In the genomic region with DNA sequence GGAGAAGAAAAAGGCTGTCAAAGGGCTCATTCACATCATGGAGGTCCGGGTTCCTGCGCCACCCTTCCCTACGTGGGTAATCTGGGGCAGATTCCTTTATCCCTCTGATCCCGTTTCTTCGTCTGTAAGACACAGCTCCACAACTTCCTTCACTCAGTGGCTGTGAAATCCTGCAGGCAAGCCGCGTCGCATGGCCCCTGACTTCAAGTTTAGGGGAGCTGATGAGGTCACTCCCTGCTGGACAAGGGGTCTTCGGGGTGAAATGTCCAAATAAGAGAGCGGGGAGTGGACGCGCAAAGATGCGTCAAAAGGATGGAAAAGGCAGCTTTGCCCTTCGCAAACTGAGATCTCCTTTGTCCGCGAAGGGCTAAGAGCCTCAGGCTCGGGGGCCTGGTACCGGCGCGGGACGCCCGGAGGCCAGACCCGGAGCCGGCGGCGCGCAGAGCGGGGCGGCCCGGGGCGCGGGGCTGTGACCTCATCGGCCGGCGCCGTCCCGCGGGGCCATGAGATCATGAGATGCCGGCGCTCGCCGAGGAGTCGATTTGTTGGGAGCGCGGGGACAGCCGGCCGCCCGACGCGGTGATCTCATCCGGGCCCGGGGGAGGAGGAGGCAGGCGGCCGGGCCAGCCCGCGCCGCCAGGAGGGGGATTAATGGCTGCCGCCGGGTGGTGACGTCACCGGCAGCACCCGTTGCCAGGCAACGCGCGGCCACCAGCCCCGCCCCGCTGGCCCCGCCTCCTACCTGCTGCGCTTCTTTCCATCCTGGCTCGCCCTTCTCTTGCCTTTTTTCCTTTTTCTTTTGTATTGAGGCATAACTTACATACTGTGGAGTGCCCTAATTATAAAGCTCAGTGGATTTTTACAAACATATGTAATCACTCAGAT, we compare ENCODE assay signal across 8 cellular contexts.
DNase-seq lines count a peak whose midpoint lies in the region; ATAC-seq and TF ChIP-seq lines count a peak whose summit lies in the region.

No MANE protein-coding gene starts in this region.

- peak overlapping the region; percentile 72 for H3K4me3 ChIP-seq in kidney epithelial cell (ENCODE audit: low read depth, low read length)

- H3K27me3 ChIP-seq in kidney epithelial cell (ENCODE audit: control insufficient read depth, insufficient read depth, low read length): no peaks in the 10 kb centered on the region

- ATAC-seq in GM19023 (IDR thresholded peaks at IDR 0.05; ENCODE audit: unreplicated experiment): peak; percentile 90
- ATAC-seq in HG03196 (IDR thresholded peaks at IDR 0.05; ENCODE audit: unreplicated experiment): peak; percentile 79

- peak; percentile 83 for DNase-seq in AG09319 (ENCODE audit: extremely low read depth, low read depth)
- peak; percentile 89 for DNase-seq in NCI-H345 (lab: John Stamatoyannopoulos, UW)
- DNase-seq in activated CD4-positive, CD25-positive, alpha-beta regulatory T cell treated with anti-CD3 and anti-CD28 coated beads, Interleukin-2, amount 50 U/mL, for 72 hours: peak; percentile 93
- DNase-seq in cerebellar nuclear complex (lab: John Stamatoyannopoulos, UW): peak; percentile 55 to 58
- peak; percentile 65 for DNase-seq in kidney epithelial cell (ENCODE audit: low read depth)
- DNase-seq in stimulated activated CD4-positive, alpha-beta T cell treated with anti-CD3 and anti-CD28 coated beads, Interleukin-15, amount 100 ng/mL, for 24 hours: peak; percentile 92

- no peak for TF ChIP-seq CTCF in AG09319 (IDR thresholded peaks at IDR 0.05; ENCODE audit: low read depth, low read length)
- TF ChIP-seq CTCF in kidney epithelial cell (IDR thresholded peaks at IDR 0.05; ENCODE audit: insufficient read depth, low read length, poor library complexity, severe bottlenecking): no peak

- H3K36me3 ChIP-seq in kidney epithelial cell (ENCODE audit: control insufficient read depth, insufficient read depth, low read length): no peaks in the 10 kb centered on the region

Comparison
In these comparisons a context has a peak if more than half of its experiments do, and no peak if none do; other contexts are left out.
1. Peak in every context shown above with its lines: DNase-seq, ATAC-seq and H3K4me3 ChIP-seq.